ENCODE assay signal across 7 cellular contexts in genomic region chr7:107570298-107570697, GRCh38.
"Had no signal": no experiment of that assay in that cellular context is flagged by ENCODE, and none has a peak within 500 bp of the region (broad histone marks: within the 10 kb centered on the region; RNA-seq: fewer than 3 reads in every experiment).

No MANE protein-coding gene starts in this region.

- FAIRE-seq: H1, H54, HTR-8/SVneo had no signal

- H3K4me2 ChIP-seq: GM23338 had no signal

- H3K4me3 ChIP-seq: GM23338 had no signal

- ATAC-seq: GM23338 had no signal

- H2AFZ ChIP-seq: GM23338 had no signal

- DNase-seq: H9, HCEC 1CT, KG1 had no signal
